Comparison of ENCODE assay signal across 2 cellular contexts in the genomic region with DNA sequence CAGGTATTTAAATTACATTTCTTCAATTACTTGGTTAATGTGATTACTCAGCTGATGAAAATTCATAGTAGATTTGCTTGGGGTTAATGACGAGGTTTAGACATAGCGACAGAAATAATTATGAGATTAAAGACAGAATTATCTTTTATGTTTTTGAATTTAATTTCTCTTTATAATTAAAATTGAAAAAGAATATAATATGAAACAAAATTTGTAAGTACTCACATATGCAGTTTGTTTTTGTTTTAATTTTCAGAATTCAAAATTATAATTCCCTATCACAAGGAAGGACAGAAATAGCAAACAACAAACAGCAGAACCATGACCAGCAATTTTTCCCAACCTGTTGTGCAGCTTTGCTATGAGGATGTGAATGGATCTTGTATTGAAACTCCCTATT.
TF ChIP-seq lines count a peak whose summit lies in the region.

A gene with protein sequence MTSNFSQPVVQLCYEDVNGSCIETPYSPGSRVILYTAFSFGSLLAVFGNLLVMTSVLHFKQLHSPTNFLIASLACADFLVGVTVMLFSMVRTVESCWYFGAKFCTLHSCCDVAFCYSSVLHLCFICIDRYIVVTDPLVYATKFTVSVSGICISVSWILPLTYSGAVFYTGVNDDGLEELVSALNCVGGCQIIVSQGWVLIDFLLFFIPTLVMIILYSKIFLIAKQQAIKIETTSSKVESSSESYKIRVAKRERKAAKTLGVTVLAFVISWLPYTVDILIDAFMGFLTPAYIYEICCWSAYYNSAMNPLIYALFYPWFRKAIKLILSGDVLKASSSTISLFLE (plus strand): TSS at position 301 of the 400 bp plus-strand sequence. CDS start 21 bp downstream, at position 322.

TF ChIP-seq in GM23338, 12 proteins besides CTCF, POLR2A, EP300 and RAD21:
- TF ChIP-seq JUNB (IDR thresholded peaks at IDR 0.05; ENCODE audit: unreplicated experiment) (no peak), EZH2 (IDR thresholded peaks at IDR 0.05; ENCODE audit: low read depth, unreplicated experiment) (no peak)
- TF ChIP-seq, protein P1, sequence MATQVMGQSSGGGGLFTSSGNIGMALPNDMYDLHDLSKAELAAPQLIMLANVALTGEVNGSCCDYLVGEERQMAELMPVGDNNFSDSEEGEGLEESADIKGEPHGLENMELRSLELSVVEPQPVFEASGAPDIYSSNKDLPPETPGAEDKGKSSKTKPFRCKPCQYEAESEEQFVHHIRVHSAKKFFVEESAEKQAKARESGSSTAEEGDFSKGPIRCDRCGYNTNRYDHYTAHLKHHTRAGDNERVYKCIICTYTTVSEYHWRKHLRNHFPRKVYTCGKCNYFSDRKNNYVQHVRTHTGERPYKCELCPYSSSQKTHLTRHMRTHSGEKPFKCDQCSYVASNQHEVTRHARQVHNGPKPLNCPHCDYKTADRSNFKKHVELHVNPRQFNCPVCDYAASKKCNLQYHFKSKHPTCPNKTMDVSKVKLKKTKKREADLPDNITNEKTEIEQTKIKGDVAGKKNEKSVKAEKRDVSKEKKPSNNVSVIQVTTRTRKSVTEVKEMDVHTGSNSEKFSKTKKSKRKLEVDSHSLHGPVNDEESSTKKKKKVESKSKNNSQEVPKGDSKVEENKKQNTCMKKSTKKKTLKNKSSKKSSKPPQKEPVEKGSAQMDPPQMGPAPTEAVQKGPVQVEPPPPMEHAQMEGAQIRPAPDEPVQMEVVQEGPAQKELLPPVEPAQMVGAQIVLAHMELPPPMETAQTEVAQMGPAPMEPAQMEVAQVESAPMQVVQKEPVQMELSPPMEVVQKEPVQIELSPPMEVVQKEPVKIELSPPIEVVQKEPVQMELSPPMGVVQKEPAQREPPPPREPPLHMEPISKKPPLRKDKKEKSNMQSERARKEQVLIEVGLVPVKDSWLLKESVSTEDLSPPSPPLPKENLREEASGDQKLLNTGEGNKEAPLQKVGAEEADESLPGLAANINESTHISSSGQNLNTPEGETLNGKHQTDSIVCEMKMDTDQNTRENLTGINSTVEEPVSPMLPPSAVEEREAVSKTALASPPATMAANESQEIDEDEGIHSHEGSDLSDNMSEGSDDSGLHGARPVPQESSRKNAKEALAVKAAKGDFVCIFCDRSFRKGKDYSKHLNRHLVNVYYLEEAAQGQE (IDR thresholded peaks at IDR 0.05; ENCODE audit: unreplicated experiment), result no peak
- TF ChIP-seq, protein P2, sequence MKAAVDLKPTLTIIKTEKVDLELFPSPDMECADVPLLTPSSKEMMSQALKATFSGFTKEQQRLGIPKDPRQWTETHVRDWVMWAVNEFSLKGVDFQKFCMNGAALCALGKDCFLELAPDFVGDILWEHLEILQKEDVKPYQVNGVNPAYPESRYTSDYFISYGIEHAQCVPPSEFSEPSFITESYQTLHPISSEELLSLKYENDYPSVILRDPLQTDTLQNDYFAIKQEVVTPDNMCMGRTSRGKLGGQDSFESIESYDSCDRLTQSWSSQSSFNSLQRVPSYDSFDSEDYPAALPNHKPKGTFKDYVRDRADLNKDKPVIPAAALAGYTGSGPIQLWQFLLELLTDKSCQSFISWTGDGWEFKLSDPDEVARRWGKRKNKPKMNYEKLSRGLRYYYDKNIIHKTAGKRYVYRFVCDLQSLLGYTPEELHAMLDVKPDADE (IDR thresholded peaks at IDR 0.05), result no peak
- TF ChIP-seq, protein P3, sequence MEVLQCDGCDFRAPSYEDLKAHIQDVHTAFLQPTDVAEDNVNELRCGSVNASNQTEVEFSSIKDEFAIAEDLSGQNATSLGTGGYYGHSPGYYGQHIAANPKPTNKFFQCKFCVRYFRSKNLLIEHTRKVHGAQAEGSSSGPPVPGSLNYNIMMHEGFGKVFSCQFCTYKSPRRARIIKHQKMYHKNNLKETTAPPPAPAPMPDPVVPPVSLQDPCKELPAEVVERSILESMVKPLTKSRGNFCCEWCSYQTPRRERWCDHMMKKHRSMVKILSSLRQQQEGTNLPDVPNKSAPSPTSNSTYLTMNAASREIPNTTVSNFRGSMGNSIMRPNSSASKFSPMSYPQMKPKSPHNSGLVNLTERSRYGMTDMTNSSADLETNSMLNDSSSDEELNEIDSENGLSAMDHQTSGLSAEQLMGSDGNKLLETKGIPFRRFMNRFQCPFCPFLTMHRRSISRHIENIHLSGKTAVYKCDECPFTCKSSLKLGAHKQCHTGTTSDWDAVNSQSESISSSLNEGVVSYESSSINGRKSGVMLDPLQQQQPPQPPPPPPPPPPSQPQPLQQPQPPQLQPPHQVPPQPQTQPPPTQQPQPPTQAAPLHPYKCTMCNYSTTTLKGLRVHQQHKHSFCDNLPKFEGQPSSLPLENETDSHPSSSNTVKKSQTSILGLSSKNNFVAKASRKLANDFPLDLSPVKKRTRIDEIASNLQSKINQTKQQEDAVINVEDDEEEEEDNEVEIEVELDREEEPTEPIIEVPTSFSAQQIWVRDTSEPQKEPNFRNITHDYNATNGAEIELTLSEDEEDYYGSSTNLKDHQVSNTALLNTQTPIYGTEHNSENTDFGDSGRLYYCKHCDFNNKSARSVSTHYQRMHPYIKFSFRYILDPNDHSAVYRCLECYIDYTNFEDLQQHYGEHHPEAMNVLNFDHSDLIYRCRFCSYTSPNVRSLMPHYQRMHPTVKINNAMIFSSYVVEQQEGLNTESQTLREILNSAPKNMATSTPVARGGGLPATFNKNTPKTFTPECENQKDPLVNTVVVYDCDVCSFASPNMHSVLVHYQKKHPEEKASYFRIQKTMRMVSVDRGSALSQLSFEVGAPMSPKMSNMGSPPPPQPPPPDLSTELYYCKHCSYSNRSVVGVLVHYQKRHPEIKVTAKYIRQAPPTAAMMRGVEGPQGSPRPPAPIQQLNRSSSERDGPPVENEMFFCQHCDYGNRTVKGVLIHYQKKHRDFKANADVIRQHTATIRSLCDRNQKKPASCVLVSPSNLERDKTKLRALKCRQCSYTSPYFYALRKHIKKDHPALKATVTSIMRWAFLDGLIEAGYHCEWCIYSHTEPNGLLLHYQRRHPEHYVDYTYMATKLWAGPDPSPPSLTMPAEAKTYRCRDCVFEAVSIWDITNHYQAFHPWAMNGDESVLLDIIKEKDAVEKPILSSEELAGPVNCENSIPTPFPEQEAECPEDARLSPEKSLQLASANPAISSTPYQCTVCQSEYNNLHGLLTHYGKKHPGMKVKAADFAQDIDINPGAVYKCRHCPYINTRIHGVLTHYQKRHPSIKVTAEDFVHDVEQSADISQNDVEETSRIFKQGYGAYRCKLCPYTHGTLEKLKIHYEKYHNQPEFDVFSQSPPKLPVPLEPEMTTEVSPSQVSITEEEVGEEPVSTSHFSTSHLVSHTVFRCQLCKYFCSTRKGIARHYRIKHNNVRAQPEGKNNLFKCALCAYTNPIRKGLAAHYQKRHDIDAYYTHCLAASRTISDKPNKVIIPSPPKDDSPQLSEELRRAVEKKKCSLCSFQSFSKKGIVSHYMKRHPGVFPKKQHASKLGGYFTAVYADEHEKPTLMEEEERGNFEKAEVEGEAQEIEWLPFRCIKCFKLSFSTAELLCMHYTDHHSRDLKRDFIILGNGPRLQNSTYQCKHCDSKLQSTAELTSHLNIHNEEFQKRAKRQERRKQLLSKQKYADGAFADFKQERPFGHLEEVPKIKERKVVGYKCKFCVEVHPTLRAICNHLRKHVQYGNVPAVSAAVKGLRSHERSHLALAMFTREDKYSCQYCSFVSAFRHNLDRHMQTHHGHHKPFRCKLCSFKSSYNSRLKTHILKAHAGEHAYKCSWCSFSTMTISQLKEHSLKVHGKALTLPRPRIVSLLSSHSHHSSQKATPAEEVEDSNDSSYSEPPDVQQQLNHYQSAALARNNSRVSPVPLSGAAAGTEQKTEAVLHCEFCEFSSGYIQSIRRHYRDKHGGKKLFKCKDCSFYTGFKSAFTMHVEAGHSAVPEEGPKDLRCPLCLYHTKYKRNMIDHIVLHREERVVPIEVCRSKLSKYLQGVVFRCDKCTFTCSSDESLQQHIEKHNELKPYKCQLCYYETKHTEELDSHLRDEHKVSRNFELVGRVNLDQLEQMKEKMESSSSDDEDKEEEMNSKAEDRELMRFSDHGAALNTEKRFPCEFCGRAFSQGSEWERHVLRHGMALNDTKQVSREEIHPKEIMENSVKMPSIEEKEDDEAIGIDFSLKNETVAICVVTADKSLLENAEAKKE (CRISPR knock-in tag; IDR thresholded peaks at IDR 0.05), result no peak

TF ChIP-seq in H1, 55 proteins besides CTCF, POLR2A, EP300 and RAD21:
- no peak for TF ChIP-seq RFX5 (IDR thresholded peaks at IDR 0.05; ENCODE audit: borderline replicate concordance, low read depth, low read length)
